Comparison of ENCODE assay signal across 11 cellular contexts in genomic region chr2:209662091-209662490, GRCh38.
"Had no signal": no experiment of that assay in that cellular context is flagged by ENCODE, and none has a peak within 500 bp of the region (broad histone marks: within the 10 kb centered on the region; RNA-seq: fewer than 3 reads in every experiment).

No MANE protein-coding gene starts in this region.

- H3K27ac ChIP-seq: ovary, stomach had no signal

- H3K27me3 ChIP-seq: ovary, stomach had no signal

- H3K9me3 ChIP-seq: mucosa of descending colon, ovary, stomach had no signal

- DNase-seq: activated CD4-positive, alpha-beta memory T cell treated with anti-CD3 and anti-CD28 coated beads for 36 hours; activated CD4-positive, CD25-positive, alpha-beta regulatory T cell treated with anti-CD3 and anti-CD28 coated beads, Interleukin-2, amount 50 U/mL, for 72 hours; activated gamma-delta T cell treated with Interleukin-2 at 50 U/mL for 16 hours; activated T-cell treated with anti-CD3 and anti-CD28 coated beads, Interleukin-2, amount 50 U/mL, for 4 hours; aorta; mucosa of descending colon; ovary; stimulated activated CD4-positive, alpha-beta T cell treated with anti-CD3 and anti-CD28 coated beads, Interleukin-4, amount 100 ng/mL, for 24 hours; stomach had no signal

- H3K36me3 ChIP-seq: ovary, stomach had no signal

- H3K4me3 ChIP-seq: mucosa of descending colon, ovary, stomach had no signal

- H3K4me1 ChIP-seq: stomach had no signal

- ATAC-seq: activated T-cell treated with anti-CD3 and anti-CD28 coated beads, Interleukin-2, amount 50 U/mL, for 4 hours; esophagus mucosa; mucosa of descending colon; natural killer cell treated with Interleukin-12 subunit alpha and Interleukin-12 subunit beta and Interleukin-15 and Interleukin-18, amount 100 ng/mL, for 72 hours had no signal
